ENCODE assay signal across 15 cellular contexts in the genomic region with DNA sequence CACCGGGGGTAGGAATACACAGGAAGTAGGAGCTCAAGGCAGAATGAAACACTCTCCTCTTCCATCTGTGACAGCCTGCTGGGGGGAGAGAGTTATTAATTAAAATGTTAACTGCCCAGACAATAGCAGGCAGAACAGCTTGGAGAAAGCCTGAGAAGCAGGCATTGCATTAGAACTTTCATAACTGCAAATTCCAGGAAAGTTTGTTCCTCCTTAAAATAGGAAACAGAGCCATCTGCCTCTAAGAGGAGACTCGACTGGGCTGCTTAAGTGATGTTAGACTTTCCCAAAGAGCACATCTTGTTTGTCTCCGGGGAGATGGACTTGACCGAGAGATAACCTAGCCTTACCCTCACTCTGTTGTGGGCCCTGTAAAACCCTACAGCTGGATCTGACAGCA.
"Had no signal": no experiment of that assay in that cellular context is flagged by ENCODE, and none has a peak within 500 bp of the region (broad histone marks: within the 10 kb centered on the region; RNA-seq: fewer than 3 reads in every experiment).

No MANE protein-coding gene starts in this region.

- DNase-seq: activated CD4-positive, alpha-beta T cell treated with anti-CD3 and anti-CD28 coated beads, Interleukin-2, amount 10 ng/mL, durations not matched to agents 7 days and 5 days; activated CD8-positive, alpha-beta T cell treated with anti-CD3 and anti-CD28 coated beads, Interleukin-2, amount 10 ng/mL, durations not matched to agents 7 days and 5 days; activated naive CD4-positive, alpha-beta T cell treated with anti-CD3 and anti-CD28 coated beads for 36 hours; activated T-cell treated with anti-CD3 and anti-CD28 coated beads, Interleukin-2, amount 50 U/mL, for 4 hours; aorta; erythroblast; left cardiac atrium; lower lobe of right lung; nucleus accumbens; posterior cingulate gyrus; sigmoid colon; spleen; stimulated activated naive B cell treated with anti-CD40 and anti-IgM and Interleukin-4, amounts not matched to agents 10 μg/mL and 1 μg/mL and 100 μg/mL, for 72 hours had no signal

- H3K4me3 ChIP-seq: coronary artery, lower lobe of right lung, sigmoid colon, spleen had no signal

- H3K9me3 ChIP-seq: lower lobe of right lung, sigmoid colon, spleen had no signal

- H3K36me3 ChIP-seq: lower lobe of right lung, sigmoid colon, spleen had no signal

- ATAC-seq: activated CD4-positive, CD25-positive, alpha-beta regulatory T cell treated with anti-CD3 and anti-CD28 coated beads, Interleukin-2, amount 50 U/mL, for 24 hours; activated CD8-positive, alpha-beta T cell treated with anti-CD3 and anti-CD28 coated beads, Interleukin-2, amount 10 ng/mL, durations not matched to agents 7 days and 5 days; activated T-cell treated with anti-CD3 and anti-CD28 coated beads, Interleukin-2, amount 50 U/mL, for 4 hours; left cardiac atrium; lower lobe of right lung; stimulated activated naive B cell treated with anti-CD40 and anti-IgM and Interleukin-4, amounts not matched to agents 10 μg/mL and 1 μg/mL and 100 μg/mL, for 72 hours had no signal

- H3K4me1 ChIP-seq: lower lobe of right lung had no signal

- H3K27ac ChIP-seq: coronary artery, lower lobe of right lung, sigmoid colon, spleen had no signal

- H3K27me3 ChIP-seq: sigmoid colon, spleen had no signal
